In genomic region chr6:33372532-33373123, GRCh38 we compare ENCODE assay signal across 25 cellular contexts. TPM values are rescaled to one million over a fixed set of nuclear protein-coding genes. Genes with fewer than 3 reads are reported as not detected.
DNase-seq lines count a peak whose midpoint lies in the region; ATAC-seq and TF ChIP-seq lines count a peak whose summit lies in the region.
"Had no signal": no experiment of that assay in that cellular context is flagged by ENCODE, and none has a peak within 500 bp of the region (broad histone marks: within the 10 kb centered on the region; RNA-seq: fewer than 3 reads in every experiment).

No MANE protein-coding gene starts in this region.

- H2AFZ ChIP-seq in mammary epithelial cell (ENCODE audit: low read depth, low read length) = no peak overlapping the region
- H2AFZ ChIP-seq: PC-9 had no signal

- CTCF ChIA-PET in MCF 10A (lab: Yijun Ruan, JAX) (interaction anchor here (0.8 to 1.2 kb wide), 2 partner anchors 12 to 28 kb away, joined by 3 to 4 read pairs; no protein-coding TSS in a partner anchor), mammary epithelial cell (lab: Charles Lee; ENCODE audit: low non-redundant PET) (no interaction called here)

- H3K4me3 ChIP-seq in mammary epithelial cell (replicated peaks in 1 of 3; ENCODE audit: insufficient read depth in 1 of 3, low read depth in 2 of 3, low read length in 3 of 3) = no peak overlapping the region
- H3K4me3 ChIP-seq in thyroid gland (replicated peaks in 1 of 3) = no peak overlapping the region
- H3K4me3 ChIP-seq: PC-9 had no signal

- H3K4me3 Mint-ChIP-seq in MCF 10A (ENCODE audit: unreplicated experiment) = no peak overlapping the region
- H3K4me3 Mint-ChIP-seq: activated CD4-positive, alpha-beta memory T cell treated with anti-CD3 and anti-CD28 coated beads for 36 hours; central memory CD8-positive, alpha-beta T cell; stimulated activated memory B cell treated with anti-CD40 and anti-IgM and Interleukin-4, amounts not matched to agents 10 μg/mL and 1 μg/mL and 100 μg/mL, for 72 hours had no signal

- POLR2A ChIA-PET in MCF 10A (lab: Yijun Ruan, JAX) = interaction anchor here (0.6 kb wide), 1 partner anchor 15 kb away, joined by 3 read pairs; no protein-coding TSS in a partner anchor

- dilution Hi-C loops in mammary epithelial cell (cut with HindIII; ENCODE audit: low sequenced_read_pairs) = no loop called here

- WGBS in mammary epithelial cell (ENCODE audit: low coverage, missing lambda C conversion rate) = 63% methylated on average over 4 of the region's 4 CpGs
- 48 to 50% methylated on average over 4 of the region's 4 CpGs for WGBS in thyroid gland, 2 donors

- TF ChIP-seq POLR2A in thyroid gland (IDR thresholded peaks at IDR 0.05) = no peak

- in situ Hi-C loops in mammary epithelial cell (cut with MboI; ENCODE audit: low sequenced_read_pairs in 2 of 2) = no loop called here

- H3K27ac ChIP-seq in mammary epithelial cell (ENCODE audit: insufficient read depth, low read depth, low read length) (no peak overlapping the region), thyroid gland (peak overlapping the region; percentile 91 to 96 (median 93)), caudate nucleus (ENCODE audit: low read depth, low read length) (no peak overlapping the region)
- H3K27ac ChIP-seq: PC-9 had no signal

- H3K27me3 ChIP-seq in mammary epithelial cell (ENCODE audit: insufficient read depth, low read length) (no peaks in the 10 kb centered on the region), thyroid gland (no peaks in the 10 kb centered on the region)

- H3K4me1 ChIP-seq in mammary epithelial cell (ENCODE audit: insufficient read depth, low read length) (peaks cover 22% of the 10 kb centered on the region), thyroid gland (peaks cover 26 to 54% of the 10 kb centered on the region in 2 donors)

- H3K4me1 Mint-ChIP-seq in MCF 10A (ENCODE audit: insufficient read depth, unreplicated experiment) = peaks cover 14% of the 10 kb centered on the region
- H3K4me1 Mint-ChIP-seq: naive B cell; stimulated activated memory B cell treated with anti-CD40 and anti-IgM and Interleukin-4, amounts not matched to agents 10 μg/mL and 1 μg/mL and 100 μg/mL, for 72 hours had no signal

- BruUV-seq in MCF 10A (replicated peaks; lab: Mats Ljungman, UMichigan) = no TSS peak
- no TSS peak for BruUV-seq in mammary epithelial cell (replicated peaks; lab: Mats Ljungman, UMichigan)

- H3K9me3 Mint-ChIP-seq in MCF 10A (ENCODE audit: unreplicated experiment) = no peaks in the 10 kb centered on the region
- H3K9me3 Mint-ChIP-seq: activated CD4-positive, alpha-beta memory T cell treated with anti-CD3 and anti-CD28 coated beads for 36 hours; central memory CD8-positive, alpha-beta T cell; naive B cell; stimulated activated memory B cell treated with anti-CD40 and anti-IgM and Interleukin-4, amounts not matched to agents 10 μg/mL and 1 μg/mL and 100 μg/mL, for 72 hours had no signal

- peak overlapping the region; percentile 71 for H3K27ac Mint-ChIP-seq in MCF 10A (ENCODE audit: low read depth, unreplicated experiment)
- H3K27ac Mint-ChIP-seq: activated CD4-positive, alpha-beta memory T cell treated with anti-CD3 and anti-CD28 coated beads for 36 hours; naive B cell; stimulated activated memory B cell treated with anti-CD40 and anti-IgM and Interleukin-4, amounts not matched to agents 10 μg/mL and 1 μg/mL and 100 μg/mL, for 72 hours had no signal

- H3K79me2 ChIP-seq in mammary epithelial cell (ENCODE audit: insufficient read depth, low read length) = no peaks in the 10 kb centered on the region

- peaks cover 15% of the 10 kb centered on the region for H3K36me3 Mint-ChIP-seq in MCF 10A (ENCODE audit: insufficient read depth, unreplicated experiment)
- H3K36me3 Mint-ChIP-seq: activated CD4-positive, alpha-beta memory T cell treated with anti-CD3 and anti-CD28 coated beads for 36 hours; naive B cell; stimulated activated memory B cell treated with anti-CD40 and anti-IgM and Interleukin-4, amounts not matched to agents 10 μg/mL and 1 μg/mL and 100 μg/mL, for 72 hours had no signal

- no peak for DNase-seq in MCF 10A (ENCODE audit: unreplicated experiment)
- no peak for DNase-seq in mammary epithelial cell
- peak; percentile 45 for DNase-seq in NCI-H82 treated with DMSO at 0.1 percent for 48 hours (lab: John Stamatoyannopoulos, UW; ENCODE audit: unreplicated experiment)
- peak; percentile 40 for DNase-seq in iPS-NIHi11 (ENCODE audit: low spot score)
- peak in 1 of 2 donors; percentile 30 for DNase-seq in thyroid gland
- DNase-seq in stimulated activated naive CD8-positive, alpha-beta T cell treated with anti-CD3 and anti-CD28 coated beads, Interleukin-15, Interleukin-2, amounts not matched to agents 100 U/mL and 50 U/mL, for 24 hours = no peak
- no peak for DNase-seq in AG08395 (ENCODE audit: low spot score)
- DNase-seq in caudate nucleus (lab: John Stamatoyannopoulos, UW) = no peak
- DNase-seq: activated CD4-positive, alpha-beta memory T cell treated with anti-CD3 and anti-CD28 coated beads for 36 hours; activated naive CD4-positive, alpha-beta T cell treated with Interleukin-2 at 50 U/mL for 16 hours; anterior cingulate cortex; DMS53; effector CD4-positive, alpha-beta T cell; foreskin melanocyte; hippocampal formation; Karpas-422; kidney; naive B cell; NCI-H1092; NCI-H2029 treated with DMSO at 0.1 percent for 48 hours; PC-9; posterior cingulate gyrus; SIG-M5 had no signal

- intact Hi-C loops in MCF 10A (cut with micrococcal nuclease) = no loop called here
- intact Hi-C loops in mammary epithelial cell (cut with micrococcal nuclease) = loop anchor here (10.0 kb wide), 1 partner anchor 708 kb away; the partner anchor contains the start of gene HLA-DQB1
- intact Hi-C loops in thyroid gland (cut with DNase I) = no loop called here

- TF ChIP-seq CTCF in MCF 10A (IDR thresholded peaks at IDR 0.05; ENCODE audit: unreplicated experiment) = no peak
- no peak for TF ChIP-seq CTCF in mammary epithelial cell (conservative IDR thresholded peaks at IDR 0.05 in 1 of 2, IDR thresholded peaks at IDR 0.05 in 1 of 2; ENCODE audit: extremely low read depth in 1 of 2, insufficient read depth in 1 of 2, low read depth in 1 of 2, low read length in 2 of 2)
- TF ChIP-seq CTCF in thyroid gland (IDR thresholded peaks at IDR 0.05) = no peak

- no peaks in the 10 kb centered on the region for H3K36me3 ChIP-seq in mammary epithelial cell (ENCODE audit: insufficient read depth, low read length)
- H3K36me3 ChIP-seq in thyroid gland = no peaks in the 10 kb centered on the region

- no peak overlapping the region for H3K9ac ChIP-seq in mammary epithelial cell (ENCODE audit: insufficient read depth, low read length)

- no peaks in the 10 kb centered on the region for H3K27me3 Mint-ChIP-seq in MCF 10A (ENCODE audit: insufficient read depth, unreplicated experiment)
- H3K27me3 Mint-ChIP-seq: activated CD4-positive, alpha-beta memory T cell treated with anti-CD3 and anti-CD28 coated beads for 36 hours; central memory CD8-positive, alpha-beta T cell; naive B cell; stimulated activated memory B cell treated with anti-CD40 and anti-IgM and Interleukin-4, amounts not matched to agents 10 μg/mL and 1 μg/mL and 100 μg/mL, for 72 hours had no signal

- no peak for ATAC-seq in stimulated activated naive CD8-positive, alpha-beta T cell treated with anti-CD3 and anti-CD28 coated beads, Interleukin-15, Interleukin-2, amounts not matched to agents 100 U/mL and 50 U/mL, for 24 hours
- ATAC-seq: stimulated activated memory B cell treated with anti-CD40 and anti-IgM and Interleukin-4, amounts not matched to agents 10 μg/mL and 1 μg/mL and 100 μg/mL, for 72 hours had no signal

- H4K20me1 ChIP-seq in mammary epithelial cell (ENCODE audit: insufficient read depth, low read length) = no peaks in the 10 kb centered on the region

- H3K4me2 ChIP-seq in mammary epithelial cell (ENCODE audit: insufficient read depth, low read depth, low read length) = no peak overlapping the region
- H3K4me2 ChIP-seq: PC-9 had no signal

- H3K9me3 ChIP-seq in mammary epithelial cell (replicated peaks; ENCODE audit: insufficient read depth, low read length) (no peaks in the 10 kb centered on the region), thyroid gland (no peaks in the 10 kb centered on the region)

RNA-seq across cellular contexts. Expression of gene KIFC1, which starts 19.0 kb away (rescaled TPM):
- 20.3 and 27.1 TPM in 2 replicates for total RNA-seq in MCF 10A (2022)
- 10 to 100 TPM in 1 of 2 donors, 1 to 10 TPM in 1; 2.8 to 36.7 TPM for total RNA-seq in mammary epithelial cell
- 47.5 TPM for polyA plus RNA-seq in mammary epithelial cell
- polyA minus RNA-seq in mammary epithelial cell = 45.2 TPM
- 1 to 10 TPM in 2 of 4 donors, under 1 TPM in 2; 0.13 to 4.3 (median 0.91) TPM for total RNA-seq in thyroid gland

RNA-seq across cellular contexts. Expression of gene PHF1, which starts 38.2 kb away (rescaled TPM):
- 28.9 and 33.9 TPM in 2 replicates for total RNA-seq in MCF 10A (2022)
- 10 to 100 TPM; 15.7 to 31.7 TPM for total RNA-seq in mammary epithelial cell
- polyA plus RNA-seq in mammary epithelial cell = 19.0 TPM
- polyA minus RNA-seq in mammary epithelial cell = 56.0 TPM
- total RNA-seq in thyroid gland = 100 to 1,000 TPM in 1 of 4 donors, 10 to 100 TPM in 3; 75.3 to 109 (median 88.5) TPM

RNA-seq across cellular contexts. Expression of gene CUTA, which starts 45.3 kb away (rescaled TPM):
- total RNA-seq in MCF 10A (2022) (212 and 231 TPM in 2 replicates), mammary epithelial cell (100 to 1,000 TPM in 1 of 2 donors, 10 to 100 TPM in 1; 81.4 to 181 TPM), thyroid gland (100 to 1,000 TPM; 165 to 296 (median 257) TPM)
- polyA plus RNA-seq in mammary epithelial cell = 232 TPM
- 160 TPM for polyA minus RNA-seq in mammary epithelial cell

RNA-seq across cellular contexts. Expression of gene SYNGAP1, which starts 47.2 kb away (rescaled TPM):
- total RNA-seq in MCF 10A (2022) (6.7 and 9.9 TPM in 2 replicates), mammary epithelial cell (10 to 100 TPM in 1 of 2 donors, 1 to 10 TPM in 1; 4.2 to 17.7 TPM), thyroid gland (10 to 100 TPM in 3 of 4 donors, 1 to 10 TPM in 1; 10.0 to 15.3 (median 12.2) TPM)
- polyA plus RNA-seq in mammary epithelial cell = 3.2 TPM
- 1.8 TPM for polyA minus RNA-seq in mammary epithelial cell

RNA-seq across cellular contexts. Expression of gene DAXX, which starts 49.9 kb away (rescaled TPM):
- total RNA-seq in MCF 10A (2022) (39.7 and 47.7 TPM in 2 replicates), mammary epithelial cell (10 to 100 TPM; 35.0 to 49.3 TPM), thyroid gland (10 to 100 TPM; 33.7 to 53.2 (median 38.9) TPM)
- 25.9 TPM for polyA plus RNA-seq in mammary epithelial cell
- polyA minus RNA-seq in mammary epithelial cell = 80.0 TPM

Comparison
In these comparisons a context has a peak if more than half of its experiments do, and no peak if none do; other contexts are left out.
1. DNase-seq: peak in NCI-H82 treated with DMSO at 0.1 percent for 48 hours (single experiment) and iPS-NIHi11 (single experiment); none in MCF 10A (single experiment), mammary epithelial cell (single experiment), stimulated activated naive CD8-positive, alpha-beta T cell treated with anti-CD3 and anti-CD28 coated beads, Interleukin-15, Interleukin-2, amounts not matched to agents 100 U/mL and 50 U/mL, for 24 hours (single experiment), AG08395 (single experiment) and caudate nucleus (0 of 61).
2. H3K27ac ChIP-seq: peak in thyroid gland (3 of 3); none in mammary epithelial cell (single experiment) and caudate nucleus (single experiment).